19 cellular contexts compared by ENCODE assay signal in the genomic region with DNA sequence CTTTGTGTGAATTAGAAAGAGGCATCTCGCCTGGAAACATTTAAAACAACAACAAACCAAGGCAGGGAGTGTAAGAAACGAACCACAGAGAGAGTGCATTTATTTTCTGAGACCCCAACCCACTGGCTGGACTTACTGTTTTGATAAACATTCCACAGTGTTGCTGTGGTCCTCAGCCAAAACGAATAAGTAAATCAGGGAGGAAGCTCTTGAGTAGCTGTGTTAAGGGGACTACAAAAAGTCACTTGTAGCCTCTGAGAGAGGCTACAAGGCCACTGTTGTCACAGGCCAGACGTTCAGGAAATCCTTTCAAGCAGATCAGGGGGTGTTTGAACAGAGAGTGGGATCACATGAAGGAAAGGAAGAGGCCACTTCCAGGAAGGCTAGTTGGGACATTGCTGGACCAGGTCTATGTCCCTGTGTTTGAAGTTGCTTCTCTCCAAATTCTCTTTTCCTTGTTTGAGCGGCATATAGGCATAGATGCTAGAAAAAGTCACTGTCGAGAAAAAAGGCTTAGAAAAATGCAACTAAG. TPM values are rescaled to one million over a fixed set of nuclear protein-coding genes. Genes with fewer than 3 reads are reported as not detected.
DNase-seq lines count a peak whose midpoint lies in the region; ATAC-seq and TF ChIP-seq lines count a peak whose summit lies in the region.
"Had no signal": no experiment of that assay in that cellular context is flagged by ENCODE, and none has a peak within 500 bp of the region (broad histone marks: within the 10 kb centered on the region; RNA-seq: fewer than 3 reads in every experiment).

No MANE protein-coding gene starts in this region.

- H3K9me3 ChIP-seq in SJSA1 (replicated peaks) (no peaks in the 10 kb centered on the region), tibial artery (no peaks in the 10 kb centered on the region), testis (no peaks in the 10 kb centered on the region)
- H3K9me3 ChIP-seq: Peyer's patch had no signal

- ATAC-seq in GM18907 (IDR thresholded peaks at IDR 0.05; ENCODE audit: unreplicated experiment): no peak
- ATAC-seq: activated CD8-positive, alpha-beta T cell treated with anti-CD3 and anti-CD28 coated beads for 36 hours; GM12878; WTC11 had no signal

- TF ChIP-seq CTCF in nephron progenitor cell (IDR thresholded peaks at IDR 0.05) (no peak), tibial artery (IDR thresholded peaks at IDR 0.05) (no peak), testis (IDR thresholded peaks at IDR 0.05) (no peak)

- H3K9me3 Mint-ChIP-seq in nephron progenitor cell: no peaks in the 10 kb centered on the region
- H3K9me3 Mint-ChIP-seq: activated CD8-positive, alpha-beta T cell treated with anti-CD3 and anti-CD28 coated beads for 36 hours; CD4-positive, alpha-beta T cell; H9; WTC11 had no signal

- DNase-seq in SJSA1 (ENCODE audit: low read depth in 1 of 2, low spot score in 2 of 2): peak in 1 of 2 experiments; percentile 43
- no peak for DNase-seq in nephron progenitor cell
- DNase-seq in tibial artery: no peak
- no peak for DNase-seq in COLO668 (lab: John Stamatoyannopoulos, UW; ENCODE audit: unreplicated experiment)
- DNase-seq in activated CD4-positive, alpha-beta T cell treated with anti-CD3 and anti-CD28 coated beads for 1 hour: no peak
- no peak for DNase-seq in testis
- DNase-seq: activated CD8-positive, alpha-beta T cell treated with anti-CD3 and anti-CD28 coated beads for 36 hours; activated naive CD4-positive, alpha-beta T cell; CD4-positive, alpha-beta T cell; DMS53; H9; NCI-H1105; NCI-H2081; NCI-H446; Peyer's patch had no signal

- no peaks in the 10 kb centered on the region for H3K36me3 Mint-ChIP-seq in nephron progenitor cell (ENCODE audit: low read depth)
- H3K36me3 Mint-ChIP-seq: WTC11 had no signal

- H3K27me3 Mint-ChIP-seq in nephron progenitor cell (ENCODE audit: low read depth, poor library complexity): no peaks in the 10 kb centered on the region
- H3K27me3 Mint-ChIP-seq: activated CD8-positive, alpha-beta T cell treated with anti-CD3 and anti-CD28 coated beads for 36 hours; CD4-positive, alpha-beta T cell had no signal

- 55 to 66% methylated on average over 6 of the region's 6 CpGs for WGBS in testis, 2 donors

- intact Hi-C loops in tibial artery (cut with DNase I; ENCODE audit: low total_unique reads) (no loop called here), testis (cut with DNase I; ENCODE audit: low total_unique reads) (no loop called here)

- H3K27me3 ChIP-seq in SJSA1 (replicated peaks) (no peaks in the 10 kb centered on the region), tibial artery (no peaks in the 10 kb centered on the region), testis (no peaks in the 10 kb centered on the region)
- H3K27me3 ChIP-seq: Peyer's patch had no signal

- H3K4me1 ChIP-seq in SJSA1 (replicated peaks) (peaks cover 78% of the 10 kb centered on the region), tibial artery (peaks cover 0 to 50% (median 15%) of the 10 kb centered on the region in 4 donors), testis (peaks cover 5% of the 10 kb centered on the region)

- H3K27ac ChIP-seq in SJSA1 (peak overlapping the region; percentile 16), cingulate gyrus (ENCODE audit: low read depth, low read length) (peak overlapping the region; percentile 63), tibial artery (peak overlapping the region; percentile 29 to 36), testis (peak overlapping the region in 1 of 2 donors; percentile 43)
- H3K27ac ChIP-seq: Peyer's patch had no signal

- H3K27ac Mint-ChIP-seq in nephron progenitor cell: peak overlapping the region; percentile 49
- H3K27ac Mint-ChIP-seq: activated CD8-positive, alpha-beta T cell treated with anti-CD3 and anti-CD28 coated beads for 36 hours; CD4-positive, alpha-beta T cell; WTC11 had no signal

- TF ChIP-seq POLR2A in testis (IDR thresholded peaks at IDR 0.05): no peak

- H3K4me3 ChIP-seq in SJSA1: no peak overlapping the region
- no peak overlapping the region for H3K4me3 ChIP-seq in tibial artery
- H3K4me3 ChIP-seq in testis: no peak overlapping the region
- H3K4me3 ChIP-seq: GM12878, Peyer's patch had no signal

- peaks cover 29% of the 10 kb centered on the region for H3K4me1 Mint-ChIP-seq in nephron progenitor cell

- H3K4me3 Mint-ChIP-seq in nephron progenitor cell: no peak overlapping the region
- H3K4me3 Mint-ChIP-seq: activated CD8-positive, alpha-beta T cell treated with anti-CD3 and anti-CD28 coated beads for 36 hours; CD4-positive, alpha-beta T cell; H9; WTC11 had no signal

- no peaks in the 10 kb centered on the region for H3K36me3 ChIP-seq in SJSA1
- H3K36me3 ChIP-seq in tibial artery: no peaks in the 10 kb centered on the region
- no peaks in the 10 kb centered on the region for H3K36me3 ChIP-seq in testis (ENCODE audit: low read depth, missing control alignments)
- H3K36me3 ChIP-seq: Peyer's patch had no signal

RNA-seq across cellular contexts. Expression of gene DMAC2L, which starts 33.8 kb away (rescaled TPM):
- total RNA-seq in SJSA1 (2014; rRNA removed; shearing (Covaris generic)): 7.3 and 10.4 TPM in 2 replicates
- 10 to 100 TPM; 30.0 to 33.5 TPM for total RNA-seq in testis
- 50.8 TPM for polyA plus RNA-seq in testis (ENCODE audit: insufficient read depth, low read depth, low replicate concordance)

RNA-seq across cellular contexts. Expression of gene L2HGDH, which starts 33.9 kb away (rescaled TPM):
- total RNA-seq in SJSA1 (2014; rRNA removed; shearing (Covaris generic)): 2.4 and 4.6 TPM in 2 replicates
- total RNA-seq in testis: 1 to 10 TPM; 7.9 to 8.9 TPM
- 8.5 TPM for polyA plus RNA-seq in testis (ENCODE audit: insufficient read depth, low read depth, low replicate concordance)

RNA-seq across cellular contexts. Expression of gene CDKL1, which starts 50.7 kb away (rescaled TPM):
- 23.9 and 107 TPM in 2 replicates for total RNA-seq in SJSA1 (2014; rRNA removed; shearing (Covaris generic))
- 1 to 10 TPM; 2.0 to 4.4 TPM for total RNA-seq in testis
- 3.3 TPM for polyA plus RNA-seq in testis (ENCODE audit: insufficient read depth, low read depth, low replicate concordance)
